ENCODE assay signal across 8 cellular contexts in the genomic region with DNA sequence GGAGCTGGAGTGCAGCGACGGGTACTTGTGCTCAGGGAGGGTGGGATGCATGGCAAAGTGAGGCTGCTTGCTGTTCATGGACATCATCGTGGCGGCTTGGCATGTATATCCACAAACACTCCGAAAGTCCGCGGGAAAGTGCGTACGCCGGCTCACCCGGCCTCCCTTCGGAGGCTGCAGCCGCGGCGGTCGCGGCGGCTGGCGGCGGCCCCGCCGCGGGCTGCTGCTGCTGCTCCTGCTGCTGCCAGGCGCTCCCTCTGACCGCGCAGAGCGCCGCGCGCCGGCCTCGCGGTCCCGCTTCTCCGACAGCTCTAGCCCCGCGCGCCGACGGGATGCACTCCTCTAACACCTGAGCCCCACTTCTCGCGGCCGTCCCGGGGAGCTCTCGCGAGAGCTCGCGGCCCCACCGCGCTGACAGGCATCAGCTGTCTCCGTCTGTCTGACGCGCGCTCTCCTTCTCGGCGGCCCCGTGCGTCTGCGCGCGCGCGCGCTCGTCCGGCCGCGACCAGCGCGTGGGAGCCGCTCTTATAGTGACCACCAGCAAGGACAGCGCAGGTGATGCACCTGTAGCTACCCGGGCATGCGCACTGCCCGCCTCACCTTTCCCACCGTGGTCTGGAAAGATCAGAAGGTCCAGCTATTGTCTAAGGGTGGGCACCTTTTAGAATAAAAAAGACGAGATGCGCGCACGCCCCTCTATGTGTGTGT. TPM values are rescaled to one million over a fixed set of nuclear protein-coding genes. Genes with fewer than 3 reads are reported as not detected.
DNase-seq lines count a peak whose midpoint lies in the region; ATAC-seq and TF ChIP-seq lines count a peak whose summit lies in the region.

Gene POU4F1, minus strand, starts transcription at position 313 of the 708 bp plus-strand sequence. Its CDS starts 226 bp downstream, at position 87.

- CTCF ChIA-PET in AG04450 (lab: Charles Lee), result no interaction called here
- CTCF ChIA-PET in activated CD8-positive, alpha-beta T cell treated with anti-CD3 and anti-CD28 coated beads for 36 hours (lab: Charles Lee), result interaction anchor here (2.0 kb wide), 1 partner anchor 14 kb away, joined by 4 read pairs; no protein-coding TSS in a partner anchor

- ATAC-seq in GM19043 (IDR thresholded peaks at IDR 0.05; ENCODE audit: low read depth, unreplicated experiment) (peak; percentile 74), HG03196 (IDR thresholded peaks at IDR 0.05; ENCODE audit: unreplicated experiment) (peak; percentile 77), foreskin keratinocyte (peak; percentile 83)
- peak; percentile 90 for ATAC-seq in activated CD8-positive, alpha-beta T cell treated with anti-CD3 and anti-CD28 coated beads for 36 hours

- POLR2A ChIA-PET in AG04450 (lab: Yijun Ruan, JAX), result no interaction called here
- POLR2A ChIA-PET in activated CD8-positive, alpha-beta T cell treated with anti-CD3 and anti-CD28 coated beads for 36 hours (lab: Charles Lee), result interaction anchor here (1.7 kb wide), 1 partner anchor 56 kb away, joined by 7 read pairs; the partner anchor contains the start of gene OBI1

- no peaks in the 10 kb centered on the region for H3K36me3 ChIP-seq in rectal smooth muscle tissue (ENCODE audit: control insufficient read depth, insufficient read depth, low read length)

- peaks cover under 1% of the 10 kb centered on the region; the same call in 1 of the 2 replicates for H3K9me3 ChIP-seq in AG04450 (ENCODE audit: control insufficient read depth, insufficient read depth, low read length)

- peak within 1 kb of the TSS; percentile 32 for H3K4me3 ChIP-seq in AG04450 (ENCODE audit: low read depth, low read length)
- H3K4me3 ChIP-seq in rectal smooth muscle tissue (ENCODE audit: low read length), result peak within 1 kb of the TSS; percentile 46

- peaks cover 24% of the 10 kb centered on the region for H3K4me1 Mint-ChIP-seq in activated CD8-positive, alpha-beta T cell treated with anti-CD3 and anti-CD28 coated beads for 36 hours (ENCODE audit: low read depth)

- H3K9me3 Mint-ChIP-seq in activated CD8-positive, alpha-beta T cell treated with anti-CD3 and anti-CD28 coated beads for 36 hours, result no peaks in the 10 kb centered on the region

- no peak within 1 kb of the TSS for H3K9ac ChIP-seq in rectal smooth muscle tissue (ENCODE audit: low read length)

- H3K4me1 ChIP-seq in foreskin keratinocyte (no peaks in the 10 kb centered on the region), rectal smooth muscle tissue (ENCODE audit: control insufficient read depth, insufficient read depth, low read length) (no peaks in the 10 kb centered on the region)

- no peak for TF ChIP-seq CTCF in AG04450 (IDR thresholded peaks at IDR 0.05; ENCODE audit: low read depth, low read length)
- no peak for TF ChIP-seq CTCF in activated CD8-positive, alpha-beta T cell treated with anti-CD3 and anti-CD28 coated beads for 36 hours (IDR thresholded peaks at IDR 0.05)
- no peak for TF ChIP-seq CTCF in foreskin keratinocyte (conservative IDR thresholded peaks at IDR 0.05)

- no peaks in the 10 kb centered on the region for H3K36me3 Mint-ChIP-seq in activated CD8-positive, alpha-beta T cell treated with anti-CD3 and anti-CD28 coated beads for 36 hours (ENCODE audit: low read depth)

- H3K4me3 Mint-ChIP-seq in activated CD8-positive, alpha-beta T cell treated with anti-CD3 and anti-CD28 coated beads for 36 hours, result peak within 1 kb of the TSS; percentile 70

- peak within 1 kb of the TSS; percentile 47 for H3K27ac Mint-ChIP-seq in activated CD8-positive, alpha-beta T cell treated with anti-CD3 and anti-CD28 coated beads for 36 hours

- H3K27me3 Mint-ChIP-seq in activated CD8-positive, alpha-beta T cell treated with anti-CD3 and anti-CD28 coated beads for 36 hours, result peaks cover 84% of the 10 kb centered on the region

- no peak within 1 kb of the TSS for H3K27ac ChIP-seq in AG04450 (ENCODE audit: low read depth, low read length)
- H3K27ac ChIP-seq in foreskin keratinocyte, result no peak within 1 kb of the TSS
- H3K27ac ChIP-seq in rectal smooth muscle tissue (ENCODE audit: low read depth, low read length), result no peak within 1 kb of the TSS

- intact Hi-C loops in activated CD8-positive, alpha-beta T cell treated with anti-CD3 and anti-CD28 coated beads for 36 hours (cut with micrococcal nuclease), result no loop called here

- DNase-seq in AG04450 (ENCODE audit: low read depth, low spot score), result no peak
- peak; percentile 38 for DNase-seq in NCI-H446 treated with DMSO at 0.1 percent for 48 hours (lab: John Stamatoyannopoulos, UW)
- DNase-seq in activated CD8-positive, alpha-beta T cell treated with anti-CD3 and anti-CD28 coated beads for 36 hours, result peak; percentile 87
- DNase-seq in foreskin keratinocyte, result no peak
- no peak for DNase-seq in dedifferentiated amniotic fluid mesenchymal stem cell (ENCODE audit: extremely low spot score)

- peaks cover 91% of the 10 kb centered on the region for H3K27me3 ChIP-seq in AG04450 (ENCODE audit: control insufficient read depth, insufficient read depth, low read length)
- peaks cover 97% of the 10 kb centered on the region for H3K27me3 ChIP-seq in foreskin keratinocyte
- H3K27me3 ChIP-seq in rectal smooth muscle tissue (ENCODE audit: control insufficient read depth, insufficient read depth, low read length), result peaks cover 73% of the 10 kb centered on the region

RNA-seq across cellular contexts. Expression of gene POU4F1, which starts in this region (rescaled TPM):
- polyA plus RNA-seq in AG04450 (2011; rRNA removed) (not detected in 2 replicates), foreskin keratinocyte (not detected in 2 replicates)
- polyA minus RNA-seq in AG04450 (2011; rRNA and poly(A)+ RNA removed), result not detected in 2 replicates
- total RNA-seq in activated CD8-positive, alpha-beta T cell treated with anti-CD3 and anti-CD28 coated beads for 36 hours, result under 1 TPM; 0.07 to 0.20 TPM
- total RNA-seq in foreskin keratinocyte, result 0.03 TPM in 1 of 2 replicates, not detected in the other

Comparison
In these comparisons a context has a peak if more than half of its experiments do, and no peak if none do; other contexts are left out.
1. Peak in DNase-seq and ATAC-seq in activated CD8-positive, alpha-beta T cell treated with anti-CD3 and anti-CD28 coated beads for 36 hours; RNA of the gene not detected or under 1 TPM.
2. Peak in ATAC-seq in foreskin keratinocyte; RNA of the gene not detected or under 1 TPM.